2 cellular contexts compared by ENCODE assay signal in the genomic region with DNA sequence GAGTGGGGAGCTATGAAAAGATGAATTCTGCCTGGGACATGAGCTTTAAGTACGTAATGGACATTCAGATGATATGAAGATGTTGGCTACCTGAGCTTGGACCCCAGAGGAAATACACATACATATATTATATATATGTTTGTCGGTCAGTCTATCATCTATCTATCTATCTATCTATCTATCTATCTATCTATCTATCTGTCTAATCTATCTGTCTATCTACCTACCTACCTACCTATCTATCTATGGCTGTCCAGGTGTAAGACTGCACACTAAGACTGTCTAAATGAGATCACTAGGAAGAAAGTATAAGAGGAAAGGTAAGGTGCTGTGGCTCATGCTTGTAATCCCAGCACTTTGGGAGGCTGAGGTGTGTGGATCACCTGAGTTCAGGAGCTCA.
TF ChIP-seq lines count a peak whose summit lies in the region.

No MANE protein-coding gene starts in this region.

TF ChIP-seq in A549, 52 proteins besides CTCF, POLR2A, EP300 and RAD21:
- TF ChIP-seq RNF2 (IDR thresholded peaks at IDR 0.05; ENCODE audit: borderline replicate concordance, low read depth), result no peak
- TF ChIP-seq TFCP2L1 (CRISPR knock-in tag; IDR thresholded peaks at IDR 0.05), result no peak
- TF ChIP-seq PHF8 (IDR thresholded peaks at IDR 0.05; ENCODE audit: borderline replicate concordance, low read depth), result no peak
- TF ChIP-seq ZSCAN20 (CRISPR knock-in tag; IDR thresholded peaks at IDR 0.05), result no peak
- TF ChIP-seq, protein P1, sequence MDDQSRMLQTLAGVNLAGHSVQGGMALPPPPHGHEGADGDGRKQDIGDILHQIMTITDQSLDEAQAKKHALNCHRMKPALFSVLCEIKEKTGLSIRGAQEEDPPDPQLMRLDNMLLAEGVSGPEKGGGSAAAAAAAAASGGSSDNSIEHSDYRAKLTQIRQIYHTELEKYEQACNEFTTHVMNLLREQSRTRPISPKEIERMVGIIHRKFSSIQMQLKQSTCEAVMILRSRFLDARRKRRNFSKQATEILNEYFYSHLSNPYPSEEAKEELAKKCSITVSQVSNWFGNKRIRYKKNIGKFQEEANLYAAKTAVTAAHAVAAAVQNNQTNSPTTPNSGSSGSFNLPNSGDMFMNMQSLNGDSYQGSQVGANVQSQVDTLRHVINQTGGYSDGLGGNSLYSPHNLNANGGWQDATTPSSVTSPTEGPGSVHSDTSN (IDR thresholded peaks at IDR 0.05), result no peak
- no peak for TF ChIP-seq FOXS1 (CRISPR knock-in tag; IDR thresholded peaks at IDR 0.05)
- no peak for TF ChIP-seq CHD2 (IDR thresholded peaks at IDR 0.05; ENCODE audit: low read length, partially characterized antibody)
- TF ChIP-seq FOSL2 (IDR thresholded peaks at IDR 0.05), result no peak
- TF ChIP-seq FOSL2 (CRISPR knock-in tag; IDR thresholded peaks at IDR 0.05), result no peak
- no peak for TF ChIP-seq EHMT2 (IDR thresholded peaks at IDR 0.05; ENCODE audit: low read depth)
- no peak for TF ChIP-seq CHD4 (IDR thresholded peaks at IDR 0.05; ENCODE audit: borderline replicate concordance)
- no peak for TF ChIP-seq SMC3 (IDR thresholded peaks at IDR 0.05)
- TF ChIP-seq ZFP36 (IDR thresholded peaks at IDR 0.05; ENCODE audit: borderline replicate concordance, partially characterized antibody), result no peak
TF ChIP-seq in A549: peak in this region for 0.

TF ChIP-seq in IMR-90, 13 proteins besides CTCF, POLR2A, EP300 and RAD21:
- no peak for TF ChIP-seq CHD1 (IDR thresholded peaks at IDR 0.05; ENCODE audit: low read depth, low read length)
- TF ChIP-seq MXI1 (IDR thresholded peaks at IDR 0.05; ENCODE audit: borderline replicate concordance, low read depth, low read length), result no peak
- no peak for TF ChIP-seq FOS (IDR thresholded peaks at IDR 0.05; ENCODE audit: low read depth, low read length)
- no peak for TF ChIP-seq CEBPB (IDR thresholded peaks at IDR 0.05; ENCODE audit: low read depth, low read length)
- no peak for TF ChIP-seq RCOR1 (IDR thresholded peaks at IDR 0.05; ENCODE audit: insufficient replicate concordance, low read length)
- TF ChIP-seq MAFK (IDR thresholded peaks at IDR 0.05; ENCODE audit: low read depth, low read length), result no peak
- TF ChIP-seq, protein P2, sequence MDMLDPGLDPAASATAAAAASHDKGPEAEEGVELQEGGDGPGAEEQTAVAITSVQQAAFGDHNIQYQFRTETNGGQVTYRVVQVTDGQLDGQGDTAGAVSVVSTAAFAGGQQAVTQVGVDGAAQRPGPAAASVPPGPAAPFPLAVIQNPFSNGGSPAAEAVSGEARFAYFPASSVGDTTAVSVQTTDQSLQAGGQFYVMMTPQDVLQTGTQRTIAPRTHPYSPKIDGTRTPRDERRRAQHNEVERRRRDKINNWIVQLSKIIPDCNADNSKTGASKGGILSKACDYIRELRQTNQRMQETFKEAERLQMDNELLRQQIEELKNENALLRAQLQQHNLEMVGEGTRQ (IDR thresholded peaks at IDR 0.05; ENCODE audit: low read depth, low read length), result no peak
- TF ChIP-seq SMC3 (IDR thresholded peaks at IDR 0.05; ENCODE audit: low read depth, low read length), result no peak
- TF ChIP-seq BHLHE40 (IDR thresholded peaks at IDR 0.05; ENCODE audit: low read depth, low read length), result no peak
- no peak for TF ChIP-seq MAZ (IDR thresholded peaks at IDR 0.05; ENCODE audit: borderline replicate concordance, low read depth, low read length)
